ENCODE assay signal across 8 cellular contexts in the genomic region with DNA sequence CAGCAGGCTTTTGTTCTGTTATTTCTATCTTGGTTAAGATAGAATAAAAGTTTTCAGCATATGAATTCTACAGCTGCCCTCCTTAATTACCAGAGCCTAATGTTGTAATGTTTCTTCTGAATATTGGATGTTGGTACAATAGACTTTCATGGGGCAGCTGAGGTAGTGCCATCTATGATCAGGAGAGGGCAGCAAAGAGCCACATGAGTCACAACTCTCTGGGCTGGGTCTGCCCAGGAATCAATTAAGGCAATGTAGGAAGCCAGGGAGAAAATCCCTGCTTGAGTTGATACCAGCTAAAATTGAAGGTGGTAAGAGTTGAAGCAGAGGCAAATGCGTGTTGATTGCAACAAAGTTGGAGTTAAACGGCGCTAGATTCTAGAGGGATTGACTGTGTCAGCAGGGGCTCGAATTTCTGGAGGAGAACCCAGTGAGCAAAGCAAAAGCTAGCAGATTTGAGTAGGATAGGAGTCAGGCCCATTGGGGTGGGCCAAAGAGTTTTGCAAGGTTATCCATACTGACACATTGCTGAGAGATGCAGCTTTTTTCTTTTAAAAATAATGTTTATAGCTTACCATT. TPM values are rescaled to one million over a fixed set of nuclear protein-coding genes. Genes with fewer than 3 reads are reported as not detected.
DNase-seq lines count a peak whose midpoint lies in the region; ATAC-seq and TF ChIP-seq lines count a peak whose summit lies in the region.

No MANE protein-coding gene starts in this region.

- H3K27me3 Mint-ChIP-seq in Calu3 (ENCODE audit: unreplicated experiment) (peaks cover 24% of the 10 kb centered on the region), glutamatergic neuron (ENCODE audit: unreplicated experiment) (peaks cover 4% of the 10 kb centered on the region)
- peaks cover 21% of the 10 kb centered on the region for H3K27me3 Mint-ChIP-seq in activated naive CD4-positive, alpha-beta T cell treated with anti-CD3 and anti-CD28 coated beads, Interleukin-2, amount 10 ng/mL, durations not matched to agents 7 days and 5 days

- ATAC-seq in GM21381 (IDR thresholded peaks at IDR 0.05; ENCODE audit: unreplicated experiment), result peak; percentile 81

- intact Hi-C loops in Calu3 (cut with micrococcal nuclease; ENCODE audit: unreplicated experiment) (no loop called here), posterior cingulate gyrus (cut with DNase I) (no loop called here)

- DNase-seq in Calu3, result peak; percentile 77
- peak; percentile 74 for DNase-seq in SK-MEL-5 (ENCODE audit: low read depth, low spot score)
- DNase-seq in activated naive CD4-positive, alpha-beta T cell treated with anti-CD3 and anti-CD28 coated beads, Interleukin-2, amount 10 ng/mL, durations not matched to agents 7 days and 5 days, result peak; percentile 73
- DNase-seq in glutamatergic neuron, result peak; percentile 83
- peak in 8 of 10 donors; percentile 34 to 89 (median 71) for DNase-seq in posterior cingulate gyrus
- no peak for DNase-seq in 8988T

- in situ Hi-C loops in SK-MEL-5 (cut with HindIII; ENCODE audit: low pct_unique_long_range_greater_than_20kb, low sequenced_read_pairs), result no loop called here

- TF ChIP-seq EP300 in Ishikawa (IDR thresholded peaks at IDR 0.05; ENCODE audit: borderline replicate concordance), result no peak

- no peak overlapping the region for H3K27ac Mint-ChIP-seq in Calu3 (ENCODE audit: unreplicated experiment)
- H3K27ac Mint-ChIP-seq in activated naive CD4-positive, alpha-beta T cell treated with anti-CD3 and anti-CD28 coated beads, Interleukin-2, amount 10 ng/mL, durations not matched to agents 7 days and 5 days, result no peak overlapping the region
- no peak overlapping the region for H3K27ac Mint-ChIP-seq in glutamatergic neuron (ENCODE audit: unreplicated experiment)

- H3K9me3 Mint-ChIP-seq in Calu3 (ENCODE audit: low read depth, unreplicated experiment), result no peaks in the 10 kb centered on the region
- H3K9me3 Mint-ChIP-seq in activated naive CD4-positive, alpha-beta T cell treated with anti-CD3 and anti-CD28 coated beads, Interleukin-2, amount 10 ng/mL, durations not matched to agents 7 days and 5 days, result no peaks in the 10 kb centered on the region
- H3K9me3 Mint-ChIP-seq in glutamatergic neuron (ENCODE audit: unreplicated experiment), result peaks cover under 1% of the 10 kb centered on the region

- H3K4me3 Mint-ChIP-seq in Calu3 (ENCODE audit: low read depth, unreplicated experiment), result no peak overlapping the region
- H3K4me3 Mint-ChIP-seq in activated naive CD4-positive, alpha-beta T cell treated with anti-CD3 and anti-CD28 coated beads, Interleukin-2, amount 10 ng/mL, durations not matched to agents 7 days and 5 days, result no peak overlapping the region
- no peak overlapping the region for H3K4me3 Mint-ChIP-seq in glutamatergic neuron (ENCODE audit: unreplicated experiment)

- peak; percentile 79 for TF ChIP-seq RAD21 in Ishikawa (IDR thresholded peaks at IDR 0.05; ENCODE audit: low read depth)

- CTCF ChIA-PET in Calu3 (lab: Charles Lee), result interaction anchor here (0.8 to 1.2 kb wide), 2 partner anchors 255 to 273 kb away, joined by 3 read pairs; no protein-coding TSS in a partner anchor
- CTCF ChIA-PET in activated naive CD4-positive, alpha-beta T cell treated with anti-CD3 and anti-CD28 coated beads, Interleukin-2, amount 10 ng/mL, durations not matched to agents 7 days and 5 days (lab: Charles Lee), result interaction anchor here (0.7 to 6.1 kb wide), 9 partner anchors 11 to 597 kb away, joined by 3 to 35 read pairs (median 5); a partner anchor contains a TSS

- peaks cover 12% of the 10 kb centered on the region for H3K36me3 Mint-ChIP-seq in Calu3 (ENCODE audit: insufficient read depth, unreplicated experiment)
- no peaks in the 10 kb centered on the region for H3K36me3 Mint-ChIP-seq in activated naive CD4-positive, alpha-beta T cell treated with anti-CD3 and anti-CD28 coated beads, Interleukin-2, amount 10 ng/mL, durations not matched to agents 7 days and 5 days
- H3K36me3 Mint-ChIP-seq in glutamatergic neuron (ENCODE audit: unreplicated experiment), result no peaks in the 10 kb centered on the region

- TF ChIP-seq CTCF in Calu3 (IDR thresholded peaks at IDR 0.05; ENCODE audit: unreplicated experiment) (peak; percentile 74), glutamatergic neuron (IDR thresholded peaks at IDR 0.05; ENCODE audit: partially characterized antibody, unreplicated experiment) (peak; percentile 85)

- H3K4me1 Mint-ChIP-seq in Calu3 (ENCODE audit: low read depth, unreplicated experiment) (peaks cover 31% of the 10 kb centered on the region), glutamatergic neuron (ENCODE audit: low read depth, unreplicated experiment) (no peaks in the 10 kb centered on the region)
- H3K4me1 Mint-ChIP-seq in activated naive CD4-positive, alpha-beta T cell treated with anti-CD3 and anti-CD28 coated beads, Interleukin-2, amount 10 ng/mL, durations not matched to agents 7 days and 5 days, result no peaks in the 10 kb centered on the region

- no TSS peak for BruUV-seq in Calu3 (replicated peaks; lab: Mats Ljungman, UMichigan)

TF ChIP-seq in Ishikawa, 13 proteins besides CTCF, POLR2A, EP300 and RAD21:
- TF ChIP-seq EGR1 (IDR thresholded peaks at IDR 0.05) (no peak), FOXM1 (IDR thresholded peaks at IDR 0.05; ENCODE audit: borderline replicate concordance, low read depth) (no peak), NFIC (IDR thresholded peaks at IDR 0.05) (no peak), CREB1 (IDR thresholded peaks at IDR 0.05; ENCODE audit: low read depth) (no peak), TEAD4 (IDR thresholded peaks at IDR 0.05) (no peak), CEBPB (IDR thresholded peaks at IDR 0.05) (no peak), YY1 (IDR thresholded peaks at IDR 0.05; ENCODE audit: low read depth) (no peak), TAF1 (IDR thresholded peaks at IDR 0.05; ENCODE audit: low read depth) (no peak), ZBTB7A (IDR thresholded peaks at IDR 0.05; ENCODE audit: low read depth) (no peak), TCF12 (IDR thresholded peaks at IDR 0.05; ENCODE audit: low read depth) (no peak)
- TF ChIP-seq, protein P1, sequence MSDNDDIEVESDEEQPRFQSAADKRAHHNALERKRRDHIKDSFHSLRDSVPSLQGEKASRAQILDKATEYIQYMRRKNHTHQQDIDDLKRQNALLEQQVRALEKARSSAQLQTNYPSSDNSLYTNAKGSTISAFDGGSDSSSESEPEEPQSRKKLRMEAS (IDR thresholded peaks at IDR 0.05), result no peak
- TF ChIP-seq, protein P2, sequence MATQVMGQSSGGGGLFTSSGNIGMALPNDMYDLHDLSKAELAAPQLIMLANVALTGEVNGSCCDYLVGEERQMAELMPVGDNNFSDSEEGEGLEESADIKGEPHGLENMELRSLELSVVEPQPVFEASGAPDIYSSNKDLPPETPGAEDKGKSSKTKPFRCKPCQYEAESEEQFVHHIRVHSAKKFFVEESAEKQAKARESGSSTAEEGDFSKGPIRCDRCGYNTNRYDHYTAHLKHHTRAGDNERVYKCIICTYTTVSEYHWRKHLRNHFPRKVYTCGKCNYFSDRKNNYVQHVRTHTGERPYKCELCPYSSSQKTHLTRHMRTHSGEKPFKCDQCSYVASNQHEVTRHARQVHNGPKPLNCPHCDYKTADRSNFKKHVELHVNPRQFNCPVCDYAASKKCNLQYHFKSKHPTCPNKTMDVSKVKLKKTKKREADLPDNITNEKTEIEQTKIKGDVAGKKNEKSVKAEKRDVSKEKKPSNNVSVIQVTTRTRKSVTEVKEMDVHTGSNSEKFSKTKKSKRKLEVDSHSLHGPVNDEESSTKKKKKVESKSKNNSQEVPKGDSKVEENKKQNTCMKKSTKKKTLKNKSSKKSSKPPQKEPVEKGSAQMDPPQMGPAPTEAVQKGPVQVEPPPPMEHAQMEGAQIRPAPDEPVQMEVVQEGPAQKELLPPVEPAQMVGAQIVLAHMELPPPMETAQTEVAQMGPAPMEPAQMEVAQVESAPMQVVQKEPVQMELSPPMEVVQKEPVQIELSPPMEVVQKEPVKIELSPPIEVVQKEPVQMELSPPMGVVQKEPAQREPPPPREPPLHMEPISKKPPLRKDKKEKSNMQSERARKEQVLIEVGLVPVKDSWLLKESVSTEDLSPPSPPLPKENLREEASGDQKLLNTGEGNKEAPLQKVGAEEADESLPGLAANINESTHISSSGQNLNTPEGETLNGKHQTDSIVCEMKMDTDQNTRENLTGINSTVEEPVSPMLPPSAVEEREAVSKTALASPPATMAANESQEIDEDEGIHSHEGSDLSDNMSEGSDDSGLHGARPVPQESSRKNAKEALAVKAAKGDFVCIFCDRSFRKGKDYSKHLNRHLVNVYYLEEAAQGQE (IDR thresholded peaks at IDR 0.05; ENCODE audit: low read depth), result no peak
- TF ChIP-seq, protein P3, sequence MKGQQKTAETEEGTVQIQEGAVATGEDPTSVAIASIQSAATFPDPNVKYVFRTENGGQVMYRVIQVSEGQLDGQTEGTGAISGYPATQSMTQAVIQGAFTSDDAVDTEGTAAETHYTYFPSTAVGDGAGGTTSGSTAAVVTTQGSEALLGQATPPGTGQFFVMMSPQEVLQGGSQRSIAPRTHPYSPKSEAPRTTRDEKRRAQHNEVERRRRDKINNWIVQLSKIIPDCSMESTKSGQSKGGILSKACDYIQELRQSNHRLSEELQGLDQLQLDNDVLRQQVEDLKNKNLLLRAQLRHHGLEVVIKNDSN (IDR thresholded peaks at IDR 0.05), result no peak

RNA-seq across cellular contexts. Expression of a gene that starts 10.6 kb away (rescaled TPM):
- not detected in 2 replicates for total RNA-seq in Calu3 (2022)
- not detected in 2 replicates for total RNA-seq in SK-MEL-5 (2014; rRNA removed; shearing (Covaris generic))
- not detected in 2 replicates for polyA plus RNA-seq in SK-MEL-5 (2015; cell fraction: cytosol; rRNA removed)
- not detected in 2 replicates for polyA plus RNA-seq in SK-MEL-5 (2015; cell fraction: nucleus; rRNA removed)
- not detected for total RNA-seq in glutamatergic neuron (ENCODE audit: unreplicated experiment)
